8 cellular contexts compared by ENCODE assay signal in genomic region chr4:128635141-128635911, GRCh38.
DNase-seq lines count a peak whose midpoint lies in the region; ATAC-seq and TF ChIP-seq lines count a peak whose summit lies in the region.

No MANE protein-coding gene starts in this region.

- H3K27ac Mint-ChIP-seq in GM23338: no peak overlapping the region
- no peak overlapping the region for H3K27ac Mint-ChIP-seq in activated T-cell treated with anti-CD3 and anti-CD28 coated beads, Interleukin-2, amount 50 U/mL, for 24 hours

- no peaks in the 10 kb centered on the region for H3K36me3 Mint-ChIP-seq in GM23338 (ENCODE audit: low read depth)
- no peaks in the 10 kb centered on the region for H3K36me3 Mint-ChIP-seq in activated T-cell treated with anti-CD3 and anti-CD28 coated beads, Interleukin-2, amount 50 U/mL, for 24 hours (ENCODE audit: low read depth)

- TF ChIP-seq CTCF in GM23338 (conservative IDR thresholded peaks at IDR 0.05; ENCODE audit: low read depth in 2 of 2): no peak

- no peaks in the 10 kb centered on the region for H3K79me2 ChIP-seq in GM23338 (replicated peaks; ENCODE audit: insufficient read depth)

- H2AFZ ChIP-seq in GM23338: peak overlapping the region; percentile 70

- intact Hi-C loops in Right ventricle myocardium inferior (cut with DNase I): no loop called here

- no peaks in the 10 kb centered on the region for H3K27me3 ChIP-seq in GM23338 (ENCODE audit: insufficient read depth)

- H3K9me3 Mint-ChIP-seq in GM23338: no peaks in the 10 kb centered on the region
- no peaks in the 10 kb centered on the region for H3K9me3 Mint-ChIP-seq in activated T-cell treated with anti-CD3 and anti-CD28 coated beads, Interleukin-2, amount 50 U/mL, for 24 hours

- H3K4me1 Mint-ChIP-seq in GM23338: peaks cover 48% of the 10 kb centered on the region
- no peaks in the 10 kb centered on the region for H3K4me1 Mint-ChIP-seq in activated T-cell treated with anti-CD3 and anti-CD28 coated beads, Interleukin-2, amount 50 U/mL, for 24 hours (ENCODE audit: low read depth)

- H4K20me1 ChIP-seq in GM23338 (replicated peaks; ENCODE audit: insufficient read depth): no peaks in the 10 kb centered on the region

- no peak overlapping the region for H3K4me3 ChIP-seq in GM23338

- H3K9me2 ChIP-seq in GM23338 (ENCODE audit: insufficient read depth): 0 out of 2 replicates have a peak, but pooled peaks cover 5% of the 10 kb centered on the region

- DNase-seq in GM23338 (ENCODE audit: low spot score): no peak
- peak; percentile 17 for DNase-seq in OCI-M1 (lab: John Stamatoyannopoulos, UW)
- DNase-seq in Right ventricle myocardium inferior (ENCODE audit: missing footprints): peak; percentile 91
- DNase-seq in pons (ENCODE audit: low spot score): peak; percentile 87
- DNase-seq in stimulated activated CD4-positive, alpha-beta T cell treated with anti-CD3 and anti-CD28 coated beads, Interleukin-15, amount 100 ng/mL, for 24 hours: no peak
- DNase-seq in islet precursor cell: no peak
- no peak for DNase-seq in activated T-cell treated with anti-CD3 and anti-CD28 coated beads, Interleukin-2, amount 50 U/mL, for 24 hours

- ATAC-seq in GM23338: no peak; the same call in 2 of the 3 replicates
- peak; percentile 87 for ATAC-seq in Right ventricle myocardium inferior
- no peak for ATAC-seq in HG02970 (IDR thresholded peaks at IDR 0.05; ENCODE audit: low FRiP score, unreplicated experiment)

- peak overlapping the region; percentile 26; the same call in 1 of the 2 replicates for H3K27ac ChIP-seq in GM23338 (ENCODE audit: low read depth)

- peaks cover 2% of the 10 kb centered on the region for H3K27me3 Mint-ChIP-seq in GM23338 (ENCODE audit: insufficient read depth, low read depth, poor library complexity)
- H3K27me3 Mint-ChIP-seq in activated T-cell treated with anti-CD3 and anti-CD28 coated beads, Interleukin-2, amount 50 U/mL, for 24 hours: peaks cover 3% of the 10 kb centered on the region

- H3K36me3 ChIP-seq in GM23338 (ENCODE audit: insufficient read depth): no peaks in the 10 kb centered on the region

- H3K4me3 Mint-ChIP-seq in GM23338: no peak overlapping the region
- no peak overlapping the region for H3K4me3 Mint-ChIP-seq in activated T-cell treated with anti-CD3 and anti-CD28 coated beads, Interleukin-2, amount 50 U/mL, for 24 hours

- H3K4me2 ChIP-seq in GM23338: peak overlapping the region; percentile 37; the same call in 1 of the 2 replicates

- H3F3A ChIP-seq in GM23338 (replicated peaks; ENCODE audit: low read depth): no peaks in the 10 kb centered on the region; the same call in 1 of the 2 replicates

- H3K4me1 ChIP-seq in GM23338 (ENCODE audit: insufficient read depth): peaks cover 46% of the 10 kb centered on the region

TF ChIP-seq in GM23338, 12 proteins besides CTCF, POLR2A, EP300 and RAD21 (continues in another document):
- TF ChIP-seq REST (IDR thresholded peaks at IDR 0.05; ENCODE audit: unreplicated experiment) (no peak), CREB1 (CRISPR knock-in tag; IDR thresholded peaks at IDR 0.05; ENCODE audit: low read depth) (no peak), ETS1 (IDR thresholded peaks at IDR 0.05) (no peak), ZNF462 (CRISPR knock-in tag; IDR thresholded peaks at IDR 0.05) (no peak), ZNF331 (CRISPR knock-in tag; IDR thresholded peaks at IDR 0.05; ENCODE audit: low read depth) (no peak), EZH2phosphoT487 (IDR thresholded peaks at IDR 0.05; ENCODE audit: unreplicated experiment) (no peak), ZNF114 (CRISPR knock-in tag; IDR thresholded peaks at IDR 0.05) (no peak), NANOG (IDR thresholded peaks at IDR 0.05; ENCODE audit: borderline replicate concordance) (no peak), JUNB (IDR thresholded peaks at IDR 0.05; ENCODE audit: unreplicated experiment) (no peak)

Comparison
In these comparisons a context has a peak if more than half of its experiments do, and no peak if none do; other contexts are left out.
1. DNase-seq: peak in OCI-M1 (single experiment), Right ventricle myocardium inferior (single experiment) and pons (single experiment); none in GM23338 (single experiment), stimulated activated CD4-positive, alpha-beta T cell treated with anti-CD3 and anti-CD28 coated beads, Interleukin-15, amount 100 ng/mL, for 24 hours (single experiment), islet precursor cell (single experiment) and activated T-cell treated with anti-CD3 and anti-CD28 coated beads, Interleukin-2, amount 50 U/mL, for 24 hours (single experiment).